ENCODE assay signal across 17 cellular contexts in genomic region chr16:68279726-68280125, GRCh38. TPM values are rescaled to one million over a fixed set of nuclear protein-coding genes. Genes with fewer than 3 reads are reported as not detected.
A peak's percentile ranks its signal among the peaks of the same experiment; 100 is the strongest.
DNase-seq lines count a peak whose midpoint lies in the region; ATAC-seq and TF ChIP-seq lines count a peak whose summit lies in the region.
"Had no signal": no experiment of that assay in that cellular context is flagged by ENCODE, and none has a peak within 500 bp of the region (broad histone marks: within the 10 kb centered on the region; RNA-seq: fewer than 3 reads in every experiment).

No MANE protein-coding gene starts in this region.

- intact Hi-C loops in Caco-2 (cut with micrococcal nuclease; ENCODE audit: unreplicated experiment): no loop called here

- DNase-seq in CD4-positive, CD25-positive, alpha-beta regulatory T cell: no peak
- DNase-seq in Caco-2 (no peak), trophoblast cell (peak; percentile 71 to 90), GM10266 (ENCODE audit: extremely low spot score) (no peak)
- DNase-seq in activated CD8-positive, alpha-beta T cell treated with anti-CD3 and anti-CD28 coated beads, Interleukin-2, amount 10 ng/mL, durations not matched to agents 7 days and 5 days: no peak
- DNase-seq: central memory CD4-positive, alpha-beta T cell; effector CD8-positive, alpha-beta T cell; midbrain; NCI-H1048; NCI-H2081 treated with DMSO at 0.1 percent for 48 hours; NCI-H524 treated with DMSO at 0.1 percent for 48 hours; OCI-M1; retina; stimulated activated CD4-positive, alpha-beta T cell treated with anti-CD3 and anti-CD28 coated beads, Interleukin-15, amount 100 ng/mL, for 24 hours had no signal

- no peak overlapping the region for H4K8ac ChIP-seq in trophoblast cell (ENCODE audit: low read depth, low read length)

- no peak overlapping the region for H3K4me2 ChIP-seq in trophoblast cell (ENCODE audit: low read length)

- peaks cover 31 to 79% (median 56%) of the 10 kb centered on the region in 4 donors for H3K4me1 Mint-ChIP-seq in CD4-positive, CD25-positive, alpha-beta regulatory T cell
- peaks cover 37% of the 10 kb centered on the region for H3K4me1 Mint-ChIP-seq in Caco-2 (ENCODE audit: low read depth, unreplicated experiment)
- peaks cover 77% of the 10 kb centered on the region for H3K4me1 Mint-ChIP-seq in activated CD8-positive, alpha-beta T cell treated with anti-CD3 and anti-CD28 coated beads, Interleukin-2, amount 10 ng/mL, durations not matched to agents 7 days and 5 days (ENCODE audit: low read depth)

- no peaks in the 10 kb centered on the region for H3K79me2 ChIP-seq in trophoblast cell (ENCODE audit: control insufficient read depth, insufficient read depth, low read length, poor library complexity)

- ATAC-seq in CD4-positive, CD25-positive, alpha-beta regulatory T cell (ENCODE audit: low read depth in 2 of 2): no peak
- ATAC-seq in activated CD8-positive, alpha-beta T cell treated with anti-CD3 and anti-CD28 coated beads, Interleukin-2, amount 10 ng/mL, durations not matched to agents 7 days and 5 days: no peak
- ATAC-seq in HG03442 (IDR thresholded peaks at IDR 0.05; ENCODE audit: unreplicated experiment) (no peak), GM21515 (IDR thresholded peaks at IDR 0.05; ENCODE audit: unreplicated experiment) (no peak)

- H3K36me3 ChIP-seq in CD4-positive, CD25-positive, alpha-beta regulatory T cell (ENCODE audit: control insufficient read depth, insufficient read depth, low read length): peaks cover 15% of the 10 kb centered on the region
- peaks cover 5% of the 10 kb centered on the region for H3K36me3 ChIP-seq in Caco-2 (ENCODE audit: control insufficient read depth, insufficient read depth, low read length)
- peaks cover 8 to 30% of the 10 kb centered on the region in 2 experiments for H3K36me3 ChIP-seq in trophoblast cell (ENCODE audit: control insufficient read depth in 1 of 2, insufficient read depth in 2 of 2, low read length in 2 of 2)

- H3K27ac ChIP-seq in CD4-positive, CD25-positive, alpha-beta regulatory T cell (ENCODE audit: insufficient read depth, low read length, poor library complexity, severe bottlenecking): peak overlapping the region; percentile 58
- no peak overlapping the region for H3K27ac ChIP-seq in trophoblast cell (ENCODE audit: low read depth, low read length)
- H3K27ac ChIP-seq: SJSA1 had no signal

- no peaks in the 10 kb centered on the region for H3K27me3 Mint-ChIP-seq in CD4-positive, CD25-positive, alpha-beta regulatory T cell
- H3K27me3 Mint-ChIP-seq in Caco-2 (ENCODE audit: insufficient read depth, unreplicated experiment): no peaks in the 10 kb centered on the region
- no peaks in the 10 kb centered on the region for H3K27me3 Mint-ChIP-seq in activated CD8-positive, alpha-beta T cell treated with anti-CD3 and anti-CD28 coated beads, Interleukin-2, amount 10 ng/mL, durations not matched to agents 7 days and 5 days (ENCODE audit: low read depth)

- TF ChIP-seq CTCF in Caco-2 (IDR thresholded peaks at IDR 0.05; ENCODE audit: insufficient read depth in 1 of 2, low read depth in 1 of 2, low read length in 1 of 2, severe bottlenecking in 1 of 2, unreplicated experiment in 1 of 2) (no peak), GM10266 (IDR thresholded peaks at IDR 0.05; ENCODE audit: control insufficient read depth, insufficient read depth, low read depth, missing control alignments) (no peak)

- no peak overlapping the region for H2AFZ ChIP-seq in trophoblast cell (ENCODE audit: insufficient read depth, low read length, poor library complexity)

- no peak overlapping the region for H2AK5ac ChIP-seq in trophoblast cell (ENCODE audit: low read length)

- BruUV-seq in Caco-2 (replicated peaks; lab: Mats Ljungman, UMichigan): no TSS peak

- H3K9me3 ChIP-seq in CD4-positive, CD25-positive, alpha-beta regulatory T cell (ENCODE audit: control insufficient read depth in 2 of 2, low read length in 2 of 2): no peaks in the 10 kb centered on the region
- H3K9me3 ChIP-seq in Caco-2: no peaks in the 10 kb centered on the region
- H3K9me3 ChIP-seq in trophoblast cell (ENCODE audit: insufficient read depth, low read depth, low read length): peaks cover 2% of the 10 kb centered on the region
- H3K9me3 ChIP-seq: SJSA1 had no signal

- H3K79me1 ChIP-seq in trophoblast cell (ENCODE audit: low read length): no peaks in the 10 kb centered on the region

- no peaks in the 10 kb centered on the region for H3K27me3 ChIP-seq in CD4-positive, CD25-positive, alpha-beta regulatory T cell (ENCODE audit: control insufficient read depth, insufficient read depth, low read length)
- no peaks in the 10 kb centered on the region for H3K27me3 ChIP-seq in Caco-2 (replicated peaks; ENCODE audit: control insufficient read depth, insufficient read depth, low read length)
- no peaks in the 10 kb centered on the region for H3K27me3 ChIP-seq in trophoblast cell (ENCODE audit: insufficient read depth, low read length)
- H3K27me3 ChIP-seq: SJSA1 had no signal

- peaks cover 83% of the 10 kb centered on the region for H3K4me1 ChIP-seq in CD4-positive, CD25-positive, alpha-beta regulatory T cell (ENCODE audit: control insufficient read depth, insufficient read depth, low read length, poor library complexity, severe bottlenecking)
- H3K4me1 ChIP-seq in Caco-2 (peaks cover 44% of the 10 kb centered on the region), trophoblast cell (ENCODE audit: control insufficient read depth in 1 of 2, insufficient read depth in 2 of 2, low read length in 2 of 2) (peaks cover 6 to 8% of the 10 kb centered on the region in 2 experiments)
- H3K4me1 ChIP-seq: SJSA1 had no signal

- peak overlapping the region; percentile 11 for H2BK120ac ChIP-seq in trophoblast cell (ENCODE audit: insufficient read depth, low read length, poor library complexity)

- no peak overlapping the region for H3K23ac ChIP-seq in trophoblast cell (ENCODE audit: low read length)

- no peak overlapping the region for H3K9ac ChIP-seq in trophoblast cell (ENCODE audit: low read length)

- H4K12ac ChIP-seq in trophoblast cell (ENCODE audit: low read depth, low read length): no peak overlapping the region

- CTCF ChIA-PET in Caco-2 (lab: Charles Lee): no interaction called here
- CTCF ChIA-PET in activated CD8-positive, alpha-beta T cell treated with anti-CD3 and anti-CD28 coated beads, Interleukin-2, amount 10 ng/mL, durations not matched to agents 7 days and 5 days (lab: Charles Lee): interaction anchor here (0.7 to 15.7 kb wide), 5 partner anchors 10 to 49 kb away, joined by 3 to 346 read pairs (median 4); partner anchors contain the start of genes PRMT7, SLC7A6 and SLC7A6OS

- POLR2A ChIA-PET in Caco-2 (lab: Charles Lee): interaction anchor here (0.6 to 2.6 kb wide), 5 partner anchors 8 to 31 kb away, joined by 3 to 15 read pairs (median 4); partner anchors contain the start of genes PRMT7, SLC7A6 and SLC7A6OS
- POLR2A ChIA-PET in activated CD8-positive, alpha-beta T cell treated with anti-CD3 and anti-CD28 coated beads, Interleukin-2, amount 10 ng/mL, durations not matched to agents 7 days and 5 days (lab: Charles Lee): interaction anchor here (1.4 to 1.9 kb wide), 2 partner anchors 12 to 16 kb away, joined by 3 to 8 read pairs; partner anchors contain the start of gene SLC7A6

- H3K4me3 Mint-ChIP-seq in CD4-positive, CD25-positive, alpha-beta regulatory T cell: peak overlapping the region in 3 of 4 donors; percentile 52 to 70 (median 52)
- H3K4me3 Mint-ChIP-seq in Caco-2 (ENCODE audit: unreplicated experiment): no peak overlapping the region
- H3K4me3 Mint-ChIP-seq in activated CD8-positive, alpha-beta T cell treated with anti-CD3 and anti-CD28 coated beads, Interleukin-2, amount 10 ng/mL, durations not matched to agents 7 days and 5 days: no peak overlapping the region

- no CpG with 5 or more reads among the region's 6 CpGs for WGBS in trophoblast cell (ENCODE audit: extremely low coverage, insufficient coverage, insufficient read length)

- no peak overlapping the region for H3K4me3 ChIP-seq in CD4-positive, CD25-positive, alpha-beta regulatory T cell (ENCODE audit: low read depth, low read length)
- no peak overlapping the region for H3K4me3 ChIP-seq in Caco-2 (ENCODE audit: low read depth, low read length)
- H3K4me3 ChIP-seq in trophoblast cell (ENCODE audit: low read depth, low read length): no peak overlapping the region
- H3K4me3 ChIP-seq: SJSA1 had no signal

- no peaks in the 10 kb centered on the region for H3K9me3 Mint-ChIP-seq in CD4-positive, CD25-positive, alpha-beta regulatory T cell
- H3K9me3 Mint-ChIP-seq in Caco-2 (ENCODE audit: unreplicated experiment): no peaks in the 10 kb centered on the region
- H3K9me3 Mint-ChIP-seq in activated CD8-positive, alpha-beta T cell treated with anti-CD3 and anti-CD28 coated beads, Interleukin-2, amount 10 ng/mL, durations not matched to agents 7 days and 5 days (ENCODE audit: insufficient read depth): no peaks in the 10 kb centered on the region

- H3K27ac Mint-ChIP-seq in CD4-positive, CD25-positive, alpha-beta regulatory T cell: peak overlapping the region; percentile 90 to 97 (median 92)
- peak overlapping the region; percentile 26 for H3K27ac Mint-ChIP-seq in Caco-2 (ENCODE audit: unreplicated experiment)
- H3K27ac Mint-ChIP-seq in activated CD8-positive, alpha-beta T cell treated with anti-CD3 and anti-CD28 coated beads, Interleukin-2, amount 10 ng/mL, durations not matched to agents 7 days and 5 days: peak overlapping the region; percentile 64

- peaks cover 50% of the 10 kb centered on the region for H3K36me3 Mint-ChIP-seq in CD4-positive, CD25-positive, alpha-beta regulatory T cell
- H3K36me3 Mint-ChIP-seq in Caco-2 (ENCODE audit: insufficient read depth, unreplicated experiment): peaks cover 97% of the 10 kb centered on the region
- H3K36me3 Mint-ChIP-seq in activated CD8-positive, alpha-beta T cell treated with anti-CD3 and anti-CD28 coated beads, Interleukin-2, amount 10 ng/mL, durations not matched to agents 7 days and 5 days (ENCODE audit: low read depth): peaks cover 65% of the 10 kb centered on the region

- H3K14ac ChIP-seq in trophoblast cell (ENCODE audit: low read length): no peak overlapping the region

- no peak overlapping the region for H3K18ac ChIP-seq in trophoblast cell (ENCODE audit: low read length)

- no peak overlapping the region for H2BK12ac ChIP-seq in trophoblast cell (ENCODE audit: low read length)

- no peak overlapping the region for H3K4ac ChIP-seq in trophoblast cell (ENCODE audit: low read depth, low read length)

- peak overlapping the region; percentile 8 for H4K91ac ChIP-seq in trophoblast cell (ENCODE audit: low read depth, low read length)

- H2BK5ac ChIP-seq in trophoblast cell (ENCODE audit: low read depth, low read length, poor library complexity): peak overlapping the region; percentile 12

RNA-seq across cellular contexts. Expression of gene SLC7A6, which starts 15.4 kb away (rescaled TPM):
- 141 TPM for total RNA-seq in CD4-positive, CD25-positive, alpha-beta regulatory T cell
- polyA plus RNA-seq in CD4-positive, CD25-positive, alpha-beta regulatory T cell: 10 to 100 TPM; 10.7 to 21.4 (median 17.4) TPM
- 236 and 267 TPM in 2 replicates for total RNA-seq in Caco-2 (2022)
- 10 to 100 TPM; 84.1 to 85.0 TPM for total RNA-seq in activated CD8-positive, alpha-beta T cell treated with anti-CD3 and anti-CD28 coated beads, Interleukin-2, amount 10 ng/mL, durations not matched to agents 7 days and 5 days
- 65.1 and 75.5 TPM in 2 replicates for polyA plus RNA-seq in trophoblast cell (2013)

RNA-seq across cellular contexts. Expression of gene SLC7A6OS, which starts 31.0 kb away (rescaled TPM):
- 38.4 TPM for total RNA-seq in CD4-positive, CD25-positive, alpha-beta regulatory T cell
- 10 to 100 TPM; 23.7 to 28.0 (median 26.8) TPM for polyA plus RNA-seq in CD4-positive, CD25-positive, alpha-beta regulatory T cell
- total RNA-seq in Caco-2 (2022): 34.0 and 34.2 TPM in 2 replicates
- 10 to 100 TPM; 26.3 to 30.7 TPM for total RNA-seq in activated CD8-positive, alpha-beta T cell treated with anti-CD3 and anti-CD28 coated beads, Interleukin-2, amount 10 ng/mL, durations not matched to agents 7 days and 5 days
- 8.8 and 9.9 TPM in 2 replicates for polyA plus RNA-seq in trophoblast cell (2013)

RNA-seq across cellular contexts. Expression of gene PRMT7, which starts 31.1 kb away (rescaled TPM):
- 53.8 TPM for total RNA-seq in CD4-positive, CD25-positive, alpha-beta regulatory T cell
- 10 to 100 TPM; 32.4 to 34.8 (median 34.1) TPM for polyA plus RNA-seq in CD4-positive, CD25-positive, alpha-beta regulatory T cell
- total RNA-seq in Caco-2 (2022): 156 and 166 TPM in 2 replicates
- 10 to 100 TPM; 70.4 to 73.2 TPM for total RNA-seq in activated CD8-positive, alpha-beta T cell treated with anti-CD3 and anti-CD28 coated beads, Interleukin-2, amount 10 ng/mL, durations not matched to agents 7 days and 5 days
- 32.7 and 33.3 TPM in 2 replicates for polyA plus RNA-seq in trophoblast cell (2013)

RNA-seq across cellular contexts. Expression of gene PLA2G15, which starts 34.6 kb away (rescaled TPM):
- 9.4 TPM for total RNA-seq in CD4-positive, CD25-positive, alpha-beta regulatory T cell
- 10 to 100 TPM in 1 of 4 donors, 1 to 10 TPM in 3; 7.5 to 10.3 (median 8.8) TPM for polyA plus RNA-seq in CD4-positive, CD25-positive, alpha-beta regulatory T cell
- total RNA-seq in Caco-2 (2022): 33.2 and 33.4 TPM in 2 replicates
- total RNA-seq in activated CD8-positive, alpha-beta T cell treated with anti-CD3 and anti-CD28 coated beads, Interleukin-2, amount 10 ng/mL, durations not matched to agents 7 days and 5 days: 1 to 10 TPM; 8.6 to 9.4 TPM
- 22.1 and 24.6 TPM in 2 replicates for polyA plus RNA-seq in trophoblast cell (2013)

RNA-seq across cellular contexts. Expression of gene ESRP2, which starts 43.8 kb away (rescaled TPM):
- total RNA-seq in CD4-positive, CD25-positive, alpha-beta regulatory T cell: not detected
- under 1 TPM; 0.10 to 0.99 (median 0.33) TPM for polyA plus RNA-seq in CD4-positive, CD25-positive, alpha-beta regulatory T cell
- 109 and 110 TPM in 2 replicates for total RNA-seq in Caco-2 (2022)
- total RNA-seq in activated CD8-positive, alpha-beta T cell treated with anti-CD3 and anti-CD28 coated beads, Interleukin-2, amount 10 ng/mL, durations not matched to agents 7 days and 5 days: under 1 TPM in 1 of 2 experiments, not detected in 1; 0.18 TPM
- polyA plus RNA-seq in trophoblast cell (2013): 30.4 and 31.7 TPM in 2 replicates

Comparison
In these comparisons a context has a peak if more than half of its experiments do, and no peak if none do; other contexts are left out.
1. DNase-seq: peak in trophoblast cell (2 of 2); none in CD4-positive, CD25-positive, alpha-beta regulatory T cell (0 of 3), Caco-2 (0 of 2), activated CD8-positive, alpha-beta T cell treated with anti-CD3 and anti-CD28 coated beads, Interleukin-2, amount 10 ng/mL, durations not matched to agents 7 days and 5 days (single experiment) and GM10266 (single experiment).
2. H3K27ac Mint-ChIP-seq: peak in every context shown above with its lines; median percentile 92 in CD4-positive, CD25-positive, alpha-beta regulatory T cell; 64 in activated CD8-positive, alpha-beta T cell treated with anti-CD3 and anti-CD28 coated beads, Interleukin-2, amount 10 ng/mL, durations not matched to agents 7 days and 5 days; 26 in Caco-2.
3. H3K4me3 Mint-ChIP-seq: peak in CD4-positive, CD25-positive, alpha-beta regulatory T cell (3 of 4); none in Caco-2 (single experiment) and activated CD8-positive, alpha-beta T cell treated with anti-CD3 and anti-CD28 coated beads, Interleukin-2, amount 10 ng/mL, durations not matched to agents 7 days and 5 days (single experiment).